14 cellular contexts compared by ENCODE assay signal in the genomic region with DNA sequence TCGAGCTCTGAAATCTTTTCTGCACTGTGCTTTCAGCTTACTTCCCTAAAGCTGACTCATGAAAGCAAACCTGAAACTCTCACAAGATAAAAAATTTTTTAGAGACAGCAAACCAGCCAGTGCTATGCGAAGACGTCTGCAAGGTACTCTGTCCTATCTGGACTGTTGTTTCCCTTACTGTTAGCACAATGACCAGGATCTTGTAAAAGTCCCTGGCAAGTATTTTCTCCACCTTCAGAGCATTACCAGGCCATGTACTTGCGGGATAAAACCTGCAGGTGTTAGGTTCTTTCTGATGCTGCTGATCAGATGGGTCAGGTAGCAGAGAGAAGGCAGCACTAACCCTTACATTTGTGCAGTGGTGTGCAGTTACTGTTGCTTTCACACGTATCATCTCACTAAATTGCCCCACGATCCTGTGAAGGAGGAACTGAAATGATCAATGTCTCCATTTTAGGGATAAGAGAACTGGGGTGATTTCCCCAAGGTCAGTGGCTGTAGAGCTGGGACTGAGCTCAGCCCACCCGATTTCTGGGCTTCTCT. TPM values are rescaled to one million over a fixed set of nuclear protein-coding genes. Genes with fewer than 3 reads are reported as not detected.
DNase-seq lines count a peak whose midpoint lies in the region; ATAC-seq and TF ChIP-seq lines count a peak whose summit lies in the region.
"Had no signal": no experiment of that assay in that cellular context is flagged by ENCODE, and none has a peak within 500 bp of the region (broad histone marks: within the 10 kb centered on the region; RNA-seq: fewer than 3 reads in every experiment).

No MANE protein-coding gene starts in this region.

- DNase-seq in GM13976 (ENCODE audit: low spot score): peak; percentile 67
- DNase-seq in RPMI8226: peak; percentile 82
- DNase-seq in naive thymus-derived CD8-positive, alpha-beta T cell: no peak
- no peak for DNase-seq in mesenteric fat pad (ENCODE audit: low spot score)
- DNase-seq in stimulated activated CD8-positive, alpha-beta memory T cell treated with anti-CD3 and anti-CD28 coated beads, Interleukin-4, amount 100 ng/mL, for 48 hours: no peak
- no peak for DNase-seq in 8988T
- DNase-seq: BE2C; dorsolateral prefrontal cortex; NK-92 treated with Interleukin-12 subunit alpha and Interleukin-12 subunit beta, amount 100 ng/mL, for 24 hours; stimulated activated CD4-positive, alpha-beta T cell treated with anti-CD3 and anti-CD28 coated beads, Interleukin-1b, Interleukin-23, amount 100 ng/mL, for 48 hours; tibial artery had no signal

- H3K27me3 Mint-ChIP-seq in naive thymus-derived CD8-positive, alpha-beta T cell: peaks cover 7 to 17% (median 10%) of the 10 kb centered on the region in 5 donors

- no peaks in the 10 kb centered on the region for H3K9me3 Mint-ChIP-seq in naive thymus-derived CD8-positive, alpha-beta T cell
- H3K9me3 Mint-ChIP-seq: natural killer cell treated with Interleukin-12 subunit alpha and Interleukin-12 subunit beta and Interleukin-15 and Interleukin-18, amount 100 ng/mL, for 72 hours had no signal

- H3K4me1 Mint-ChIP-seq in naive thymus-derived CD8-positive, alpha-beta T cell: peaks cover 13 to 25% (median 17%) of the 10 kb centered on the region in 4 donors

- H3K36me3 Mint-ChIP-seq in naive thymus-derived CD8-positive, alpha-beta T cell: no peaks in the 10 kb centered on the region
- H3K36me3 Mint-ChIP-seq: natural killer cell treated with Interleukin-12 subunit alpha and Interleukin-12 subunit beta and Interleukin-15 and Interleukin-18, amount 100 ng/mL, for 72 hours had no signal

- no peak overlapping the region for H3K27ac Mint-ChIP-seq in naive thymus-derived CD8-positive, alpha-beta T cell
- H3K27ac Mint-ChIP-seq: natural killer cell treated with Interleukin-12 subunit alpha and Interleukin-12 subunit beta and Interleukin-15 and Interleukin-18, amount 100 ng/mL, for 72 hours had no signal

- H3K4me3 Mint-ChIP-seq in naive thymus-derived CD8-positive, alpha-beta T cell: no peak overlapping the region
- H3K4me3 Mint-ChIP-seq: natural killer cell treated with Interleukin-12 subunit alpha and Interleukin-12 subunit beta and Interleukin-15 and Interleukin-18, amount 100 ng/mL, for 72 hours had no signal

- ATAC-seq in GM19467 (IDR thresholded peaks at IDR 0.05; ENCODE audit: unreplicated experiment) (peak; percentile 56), HG03045 (IDR thresholded peaks at IDR 0.05; ENCODE audit: unreplicated experiment) (peak; percentile 60)
- no peak for ATAC-seq in naive thymus-derived CD8-positive, alpha-beta T cell
- ATAC-seq: natural killer cell treated with Interleukin-12 subunit alpha and Interleukin-12 subunit beta and Interleukin-15 and Interleukin-18, amount 100 ng/mL, for 72 hours had no signal

- POLR2A ChIA-PET in naive thymus-derived CD8-positive, alpha-beta T cell (lab: Charles Lee): no interaction called here

- in situ Hi-C loops in GM13976 (cut with MboI; ENCODE audit: low sequenced_read_pairs, unreplicated experiment): no loop called here

- TF ChIP-seq CTCF in GM13976 (IDR thresholded peaks at IDR 0.05; ENCODE audit: borderline replicate concordance, control extremely low read depth, extremely low read depth, insufficient read depth, missing control alignments): no peak

RNA-seq across cellular contexts. Expression of a gene that starts 56.6 kb away (rescaled TPM):
- 1 to 10 TPM; 6.7 to 7.7 TPM for total RNA-seq in naive thymus-derived CD8-positive, alpha-beta T cell
- polyA plus RNA-seq in naive thymus-derived CD8-positive, alpha-beta T cell: under 1 TPM; 0.06 to 0.14 (median 0.06) TPM
- 49.0 TPM for total RNA-seq in mesenteric fat pad

Comparison
In these comparisons a context has a peak if more than half of its experiments do, and no peak if none do; other contexts are left out.
1. DNase-seq: peak in GM13976 (single experiment) and RPMI8226 (single experiment); none in naive thymus-derived CD8-positive, alpha-beta T cell (0 of 10), mesenteric fat pad (single experiment), stimulated activated CD8-positive, alpha-beta memory T cell treated with anti-CD3 and anti-CD28 coated beads, Interleukin-4, amount 100 ng/mL, for 48 hours (single experiment) and 8988T (single experiment).
2. ATAC-seq: peak in GM19467 (single experiment) and HG03045 (single experiment); none in naive thymus-derived CD8-positive, alpha-beta T cell (0 of 2).